Comparison of ENCODE assay signal across 17 cellular contexts in genomic region chr3:16124636-16125035, GRCh38. TPM values are rescaled to one million over a fixed set of nuclear protein-coding genes. Genes with fewer than 3 reads are reported as not detected.
DNase-seq lines count a peak whose midpoint lies in the region; ATAC-seq and TF ChIP-seq lines count a peak whose summit lies in the region.
"Had no signal": no experiment of that assay in that cellular context is flagged by ENCODE, and none has a peak within 500 bp of the region (broad histone marks: within the 10 kb centered on the region; RNA-seq: fewer than 3 reads in every experiment).

No MANE protein-coding gene starts in this region.

- no peak for ATAC-seq in Right ventricle myocardium superior (ENCODE audit: poor library complexity)
- no peak for ATAC-seq in HG02642 (IDR thresholded peaks at IDR 0.05; ENCODE audit: poor library complexity, unreplicated experiment)
- ATAC-seq in GM18858 (IDR thresholded peaks at IDR 0.05; ENCODE audit: unreplicated experiment): no peak
- no peak for ATAC-seq in GM18517 (IDR thresholded peaks at IDR 0.05; ENCODE audit: unreplicated experiment)

- H3K4me1 ChIP-seq in breast epithelium: peaks cover 6 to 8% of the 10 kb centered on the region in 2 donors
- H3K4me1 ChIP-seq: BE2C had no signal

- H3K27me3 ChIP-seq in breast epithelium: no peaks in the 10 kb centered on the region
- H3K27me3 ChIP-seq: BE2C, right atrium auricular region, thyroid gland had no signal

- POLR2A ChIA-PET in MCF 10A (lab: Yijun Ruan, JAX): interaction anchor here (0.6 to 1.4 kb wide), 6 partner anchors 11 to 61 kb away, joined by 3 to 9 read pairs (median 4); partner anchors contain the start of gene GALNT15

- DNase-seq in MCF 10A (ENCODE audit: unreplicated experiment) (peak; percentile 84), breast epithelium (ENCODE audit: low spot score in 2 of 2) (no peak), T1000 (lab: John Stamatoyannopoulos, UW) (peak; percentile 23), fibroblast of the conjunctiva (ENCODE audit: low read depth) (peak; percentile 87), Right ventricle myocardium superior (no peak)
- DNase-seq: activated CD8-positive, alpha-beta memory T cell treated with anti-CD3 and anti-CD28 coated beads for 24 hours; BE2C; effector CD8-positive, alpha-beta T cell; midbrain; NCI-H2029 treated with DMSO at 0.1 percent for 48 hours; thyroid gland had no signal

- H3K9me3 ChIP-seq in breast epithelium: no peaks in the 10 kb centered on the region
- H3K9me3 ChIP-seq: BE2C, right atrium auricular region, thyroid gland had no signal

- no peaks in the 10 kb centered on the region for H3K36me3 ChIP-seq in breast epithelium
- H3K36me3 ChIP-seq: BE2C, right atrium auricular region, thyroid gland had no signal

- H3K9me3 Mint-ChIP-seq in MCF 10A (ENCODE audit: unreplicated experiment): no peaks in the 10 kb centered on the region

- H3K4me3 Mint-ChIP-seq in MCF 10A (ENCODE audit: unreplicated experiment): no peak overlapping the region
- H3K4me3 Mint-ChIP-seq: activated naive CD8-positive, alpha-beta T cell had no signal

- CTCF ChIA-PET in MCF 10A (lab: Yijun Ruan, JAX): interaction anchor here (1.6 kb wide), 1 partner anchor 75 kb away, joined by 6 read pairs; no protein-coding TSS in a partner anchor

- no peaks in the 10 kb centered on the region for H3K36me3 Mint-ChIP-seq in MCF 10A (ENCODE audit: insufficient read depth, unreplicated experiment)

- H3K4me1 Mint-ChIP-seq in MCF 10A (ENCODE audit: insufficient read depth, unreplicated experiment): peaks cover 18% of the 10 kb centered on the region

- H3K4me3 ChIP-seq in breast epithelium: no peak overlapping the region
- H3K4me3 ChIP-seq: right atrium auricular region, thyroid gland had no signal

- H3K27ac Mint-ChIP-seq in MCF 10A (ENCODE audit: low read depth, unreplicated experiment): peak overlapping the region; percentile 32
- H3K27ac Mint-ChIP-seq: activated naive CD8-positive, alpha-beta T cell had no signal

- no TSS peak for BruUV-seq in MCF 10A (replicated peaks; lab: Mats Ljungman, UMichigan)

- TF ChIP-seq CTCF in MCF 10A (IDR thresholded peaks at IDR 0.05; ENCODE audit: unreplicated experiment) (no peak), breast epithelium (IDR thresholded peaks at IDR 0.05) (no peak)

- intact Hi-C loops in MCF 10A (cut with micrococcal nuclease): loop anchor here (2.0 kb wide), 1 partner anchor 64 kb away; no protein-coding TSS in a partner anchor
- intact Hi-C loops in breast epithelium (cut with DNase I; ENCODE audit: low total_unique reads): no loop called here
- intact Hi-C loops in Right ventricle myocardium superior (cut with DNase I): no loop called here

- TF ChIP-seq POLR2A in breast epithelium (IDR thresholded peaks at IDR 0.05): no peak

- H3K27ac ChIP-seq in breast epithelium: peak overlapping the region in 1 of 2 donors; percentile 75
- H3K27ac ChIP-seq: right atrium auricular region, thyroid gland had no signal

- no peaks in the 10 kb centered on the region for H3K27me3 Mint-ChIP-seq in MCF 10A (ENCODE audit: insufficient read depth, unreplicated experiment)

RNA-seq across cellular contexts. Expression of gene GALNT15, which starts 49.8 kb away (rescaled TPM):
- total RNA-seq in MCF 10A (2022) (3.0 and 10.2 TPM in 2 replicates), breast epithelium (100 to 1,000 TPM in 2 of 3 donors, 10 to 100 TPM in 1; 68.5 to 492 (median 215) TPM), Right ventricle myocardium superior (7.2 TPM)
- total RNA-seq: T-helper 2 cell treated with Interferon-gamma antibody and Interleukin-4, amounts not matched to agents 100 ng/mL and 5 ng/mL, for 36 hours had no signal

Comparison
In these comparisons a context has a peak if more than half of its experiments do, and no peak if none do; other contexts are left out.
1. DNase-seq: peak in MCF 10A (single experiment), T1000 (single experiment) and fibroblast of the conjunctiva (single experiment); none in breast epithelium (0 of 2) and Right ventricle myocardium superior (single experiment).